In the genomic region with DNA sequence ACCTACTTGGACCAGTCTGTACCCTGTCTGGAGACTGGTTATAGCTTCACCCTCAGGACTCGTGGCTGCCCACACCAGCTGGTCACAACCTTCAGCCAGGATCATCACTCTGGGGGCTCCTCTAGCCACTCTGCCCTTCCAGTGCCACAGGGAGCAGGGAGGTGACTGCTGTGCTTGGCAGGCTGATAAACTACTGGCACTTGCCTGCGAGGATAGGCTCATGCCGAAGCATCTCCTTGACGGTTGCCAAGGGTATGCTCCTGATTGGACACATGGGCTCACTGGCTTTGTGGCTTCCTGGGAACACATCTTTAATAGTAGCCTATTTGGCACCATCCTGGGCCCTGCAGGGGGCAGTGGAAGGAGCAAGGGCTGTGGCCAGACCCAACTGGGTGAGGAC, we compare ENCODE assay signal across 5 cellular contexts.
DNase-seq lines count a peak whose midpoint lies in the region; ATAC-seq, FAIRE-seq and TF ChIP-seq lines count a peak whose summit lies in the region.
"Not testable (repeated sequence)": the region's sequence is repeated elsewhere in the genome, so short reads cannot be mapped to it uniquely, and the experiment has no call there.

No MANE protein-coding gene starts in this region.

- not testable (repeated sequence) for TF ChIP-seq EP300 in A549 (IDR thresholded peaks at IDR 0.05); K562 (IDR thresholded peaks at IDR 0.05; ENCODE audit: low read length)

- POLR2A ChIA-PET in A549 (lab: Yijun Ruan, JAX); K562 (lab: Yijun Ruan, JAX): not testable (repeated sequence)

- not testable (repeated sequence) for H3K4me1 ChIP-seq in A549; K562 (replicated peaks in 1 of 2; ENCODE audit: control insufficient read depth in 2 of 2, insufficient read depth in 2 of 2, low read length in 2 of 2); heart right ventricle

- not testable (repeated sequence) for H3K27ac Mint-ChIP-seq in natural killer cell treated with Interleukin-12 subunit alpha and Interleukin-12 subunit beta and Interleukin-15 and Interleukin-18, amount 100 ng/mL, for 72 hours

- not testable (repeated sequence) for TF ChIP-seq POLR2A in A549 (IDR thresholded peaks at IDR 0.05; ENCODE audit: low read length); K562 (conservative IDR thresholded peaks at IDR 0.05)

- not testable (repeated sequence) for H3K9me1 ChIP-seq in K562 (ENCODE audit: control insufficient read depth, insufficient read depth, low read length)

- H3K36me3 Mint-ChIP-seq in natural killer cell treated with Interleukin-12 subunit alpha and Interleukin-12 subunit beta and Interleukin-15 and Interleukin-18, amount 100 ng/mL, for 72 hours = not testable (repeated sequence)

- not testable (repeated sequence) for BruUV-seq in K562 (replicated peaks; lab: Mats Ljungman, UMichigan)

- not testable (repeated sequence) for H3K4me1 Mint-ChIP-seq in natural killer cell treated with Interleukin-12 subunit alpha and Interleukin-12 subunit beta and Interleukin-15 and Interleukin-18, amount 100 ng/mL, for 72 hours (ENCODE audit: low read depth in 2 of 2)

- H3K4me3 ChIP-seq in A549, K562, heart right ventricle: not testable (repeated sequence)

- H3K9me3 Mint-ChIP-seq in natural killer cell treated with Interleukin-12 subunit alpha and Interleukin-12 subunit beta and Interleukin-15 and Interleukin-18, amount 100 ng/mL, for 72 hours = not testable (repeated sequence)

- 0 out of 6 replicates have a peak, but pooled peaks have one; percentile 27 to 35 for ATAC-seq in A549
- 0 out of 3 replicates have a peak, but pooled peaks have one; percentile 26 for ATAC-seq in K562
- ATAC-seq in Right ventricle myocardium superior (ENCODE audit: poor library complexity) = peak; percentile 63
- peak in 5 of 8 donors; percentile 32 to 61 (median 35) for ATAC-seq in heart right ventricle
- peak; percentile 24 to 34 for ATAC-seq in natural killer cell treated with Interleukin-12 subunit alpha and Interleukin-12 subunit beta and Interleukin-15 and Interleukin-18, amount 100 ng/mL, for 72 hours

- H2AFZ ChIP-seq in K562 (ENCODE audit: low read depth, low read length) = not testable (repeated sequence)

- not testable (repeated sequence) for H4K20me1 ChIP-seq in K562 (replicated peaks; ENCODE audit: control insufficient read depth, insufficient read depth, low read length)

- H3K4me2 ChIP-seq in A549; K562 (ENCODE audit: insufficient read depth, low read length): not testable (repeated sequence)

- not testable (repeated sequence) for H3K27me3 ChIP-seq in K562 (ENCODE audit: control insufficient read depth in 2 of 2, insufficient read depth in 2 of 2, low read length in 2 of 2); heart right ventricle

- not testable (repeated sequence) for H3K9me3 ChIP-seq in A549; K562 (replicated peaks; ENCODE audit: control insufficient read depth, insufficient read depth, low read depth, low read length); heart right ventricle

- CTCF ChIA-PET in A549 (lab: Yijun Ruan, JAX); K562 (lab: Yijun Ruan, JAX; ENCODE audit: low intra/inter-chr PET ratio): not testable (repeated sequence)

- 0% methylated on average over 1 of the region's 4 CpGs for WGBS in A549 (ENCODE audit: missing lambda C conversion rate)
- no CpG with 5 or more reads among the region's 4 CpGs for WGBS in K562 (ENCODE audit: insufficient coverage, low coverage, missing lambda C conversion rate)
- WGBS in heart right ventricle, 2 donors = 50 to 67% methylated on average over 1 of the region's 4 CpGs

- not testable (repeated sequence) for H3K27ac ChIP-seq in A549; K562 (ENCODE audit: extremely low read depth, low read depth, low read length); heart right ventricle

- H3K36me3 ChIP-seq in K562 (ENCODE audit: control insufficient read depth, insufficient read depth, low read length); heart right ventricle: not testable (repeated sequence)

- in situ Hi-C loops in K562 (cut with MboI) = not testable (repeated sequence)

- not testable (repeated sequence) for H3K4me3 Mint-ChIP-seq in natural killer cell treated with Interleukin-12 subunit alpha and Interleukin-12 subunit beta and Interleukin-15 and Interleukin-18, amount 100 ng/mL, for 72 hours

- H3K79me2 ChIP-seq in K562 (ENCODE audit: control insufficient read depth, insufficient read depth, low read length) = not testable (repeated sequence)

- H3K9ac ChIP-seq in K562 (ENCODE audit: insufficient read depth in 1 of 2, low read depth in 2 of 2, low read length in 2 of 2) = not testable (repeated sequence)

- not testable (repeated sequence) for TF ChIP-seq CTCF in A549 (IDR thresholded peaks at IDR 0.05); K562 (IDR thresholded peaks at IDR 0.05 in 2 of 3, conservative IDR thresholded peaks at IDR 0.05 in 1 of 3; ENCODE audit: insufficient read depth in 2 of 3, low read depth in 1 of 3, low read length in 3 of 3); heart right ventricle (IDR thresholded peaks at IDR 0.05)

- intact Hi-C loops in K562 (cut with micrococcal nuclease); Right ventricle myocardium superior (cut with DNase I); heart right ventricle (cut with DNase I): not testable (repeated sequence)

- not testable (repeated sequence) for DNase-seq in A549 (ENCODE audit: low read depth in 1 of 2, low spot score in 1 of 2); K562 (ENCODE audit: extremely low read depth in 1 of 4, low spot score in 3 of 4); Right ventricle myocardium superior; heart right ventricle; natural killer cell treated with Interleukin-12 subunit alpha and Interleukin-12 subunit beta and Interleukin-15 and Interleukin-18, amount 100 ng/mL, for 72 hours (ENCODE audit: low spot score)

- FAIRE-seq in A549 (lab: Jason Lieb, UNC); K562 (lab: Jason Lieb, UNC): not testable (repeated sequence)

- not testable (repeated sequence) for H3K27me3 Mint-ChIP-seq in natural killer cell treated with Interleukin-12 subunit alpha and Interleukin-12 subunit beta and Interleukin-15 and Interleukin-18, amount 100 ng/mL, for 72 hours

- TF ChIP-seq RAD21 in A549 (conservative IDR thresholded peaks at IDR 0.05 in 1 of 2, IDR thresholded peaks at IDR 0.05 in 1 of 2); K562 (CRISPR knock-in tag; conservative IDR thresholded peaks at IDR 0.05 in 1 of 2, IDR thresholded peaks at IDR 0.05 in 1 of 2): not testable (repeated sequence)
